1 cellular context compared by ENCODE assay signal in the genomic region with DNA sequence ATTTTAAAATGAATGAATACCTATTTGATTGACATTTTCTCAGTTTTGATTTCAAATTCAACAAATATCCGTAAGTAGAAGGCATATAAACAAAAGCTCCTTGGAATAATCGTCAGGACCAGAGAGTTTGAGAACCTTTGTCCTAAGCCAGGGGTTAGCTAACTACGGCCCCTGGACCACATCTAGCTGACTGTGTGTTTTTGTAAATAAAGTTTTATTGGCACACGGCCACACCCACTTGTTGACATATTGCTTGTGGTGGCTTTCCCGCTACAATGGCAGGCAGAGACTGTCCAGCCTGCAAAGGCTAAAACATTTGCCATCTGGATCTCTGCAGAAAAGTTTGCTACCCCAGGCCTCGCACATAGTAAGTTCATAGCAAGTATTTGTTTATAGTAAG.
TF ChIP-seq lines count a peak whose summit lies in the region.

No MANE protein-coding gene starts in this region.

TF ChIP-seq in HCT116, 20 proteins besides CTCF, POLR2A, EP300 and RAD21 (continued from another document):
- TF ChIP-seq, protein P1, sequence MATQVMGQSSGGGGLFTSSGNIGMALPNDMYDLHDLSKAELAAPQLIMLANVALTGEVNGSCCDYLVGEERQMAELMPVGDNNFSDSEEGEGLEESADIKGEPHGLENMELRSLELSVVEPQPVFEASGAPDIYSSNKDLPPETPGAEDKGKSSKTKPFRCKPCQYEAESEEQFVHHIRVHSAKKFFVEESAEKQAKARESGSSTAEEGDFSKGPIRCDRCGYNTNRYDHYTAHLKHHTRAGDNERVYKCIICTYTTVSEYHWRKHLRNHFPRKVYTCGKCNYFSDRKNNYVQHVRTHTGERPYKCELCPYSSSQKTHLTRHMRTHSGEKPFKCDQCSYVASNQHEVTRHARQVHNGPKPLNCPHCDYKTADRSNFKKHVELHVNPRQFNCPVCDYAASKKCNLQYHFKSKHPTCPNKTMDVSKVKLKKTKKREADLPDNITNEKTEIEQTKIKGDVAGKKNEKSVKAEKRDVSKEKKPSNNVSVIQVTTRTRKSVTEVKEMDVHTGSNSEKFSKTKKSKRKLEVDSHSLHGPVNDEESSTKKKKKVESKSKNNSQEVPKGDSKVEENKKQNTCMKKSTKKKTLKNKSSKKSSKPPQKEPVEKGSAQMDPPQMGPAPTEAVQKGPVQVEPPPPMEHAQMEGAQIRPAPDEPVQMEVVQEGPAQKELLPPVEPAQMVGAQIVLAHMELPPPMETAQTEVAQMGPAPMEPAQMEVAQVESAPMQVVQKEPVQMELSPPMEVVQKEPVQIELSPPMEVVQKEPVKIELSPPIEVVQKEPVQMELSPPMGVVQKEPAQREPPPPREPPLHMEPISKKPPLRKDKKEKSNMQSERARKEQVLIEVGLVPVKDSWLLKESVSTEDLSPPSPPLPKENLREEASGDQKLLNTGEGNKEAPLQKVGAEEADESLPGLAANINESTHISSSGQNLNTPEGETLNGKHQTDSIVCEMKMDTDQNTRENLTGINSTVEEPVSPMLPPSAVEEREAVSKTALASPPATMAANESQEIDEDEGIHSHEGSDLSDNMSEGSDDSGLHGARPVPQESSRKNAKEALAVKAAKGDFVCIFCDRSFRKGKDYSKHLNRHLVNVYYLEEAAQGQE (IDR thresholded peaks at IDR 0.05; ENCODE audit: low read depth): no peak
- TF ChIP-seq ELF1 (IDR thresholded peaks at IDR 0.05; ENCODE audit: borderline replicate concordance, low read depth) (no peak), SP1 (IDR thresholded peaks at IDR 0.05; ENCODE audit: low read depth) (no peak), YY1 (IDR thresholded peaks at IDR 0.05; ENCODE audit: extremely low read depth, insufficient replicate concordance, low read depth, low read length) (no peak)
TF ChIP-seq in HCT116: peak in this region for 0.
